Comparison of ENCODE assay signal across 15 cellular contexts in genomic region chr1:6016191-6016865, GRCh38. TPM values are rescaled to one million over a fixed set of nuclear protein-coding genes. Genes with fewer than 3 reads are reported as not detected.
A peak's percentile ranks its signal among the peaks of the same experiment; 100 is the strongest.
DNase-seq lines count a peak whose midpoint lies in the region; ATAC-seq, FAIRE-seq and TF ChIP-seq lines count a peak whose summit lies in the region.
"Had no signal": no experiment of that assay in that cellular context is flagged by ENCODE, and none has a peak within 500 bp of the region (broad histone marks: within the 10 kb centered on the region; RNA-seq: fewer than 3 reads in every experiment).

No MANE protein-coding gene starts in this region.

- in situ Hi-C loops in astrocyte of the spinal cord (cut with HindIII; ENCODE audit: low sequenced_read_pairs) = no loop called here

- H3K4me3 ChIP-seq in astrocyte of the spinal cord (ENCODE audit: low read depth, low read length) = no peak overlapping the region

- TF ChIP-seq CTCF in astrocyte of the spinal cord (IDR thresholded peaks at IDR 0.05; ENCODE audit: low read depth, low read length) = no peak

- H3K9me3 Mint-ChIP-seq in activated CD8-positive, alpha-beta T cell treated with anti-CD3 and anti-CD28 coated beads, Interleukin-2, amount 10 ng/mL, durations not matched to agents 7 days and 5 days (ENCODE audit: insufficient read depth) = no peaks in the 10 kb centered on the region
- H3K9me3 Mint-ChIP-seq: activated naive CD4-positive, alpha-beta T cell treated with anti-CD3 and anti-CD28 coated beads, Interleukin-2, amount 10 ng/mL, durations not matched to agents 7 days and 5 days had no signal

- CTCF ChIA-PET in activated CD8-positive, alpha-beta T cell treated with anti-CD3 and anti-CD28 coated beads, Interleukin-2, amount 10 ng/mL, durations not matched to agents 7 days and 5 days (lab: Charles Lee) = no interaction called here

- DNase-seq in 8988T (peak; percentile 64), HTR-8/SVneo (ENCODE audit: insufficient read length, low spot score) (peak; percentile 69), astrocyte of the spinal cord (ENCODE audit: low read depth, low spot score) (peak; percentile 43), inferior parietal cortex (ENCODE audit: extremely low spot score) (peak; percentile 36), NCI-H2227 treated with DMSO at 0.1 percent for 48 hours (lab: John Stamatoyannopoulos, UW) (no peak), RKO (ENCODE audit: low spot score) (no peak)
- DNase-seq in activated CD8-positive, alpha-beta T cell treated with anti-CD3 and anti-CD28 coated beads, Interleukin-2, amount 10 ng/mL, durations not matched to agents 7 days and 5 days = no peak
- DNase-seq: activated CD4-positive, CD25-positive, alpha-beta regulatory T cell; activated naive CD4-positive, alpha-beta T cell treated with anti-CD3 and anti-CD28 coated beads, Interleukin-2, amount 10 ng/mL, durations not matched to agents 7 days and 5 days; erythroblast; HCEC 1CT; Karpas-422; NCI-H187; occipital lobe had no signal

- no peaks in the 10 kb centered on the region for H3K27me3 Mint-ChIP-seq in activated CD8-positive, alpha-beta T cell treated with anti-CD3 and anti-CD28 coated beads, Interleukin-2, amount 10 ng/mL, durations not matched to agents 7 days and 5 days (ENCODE audit: low read depth)
- H3K27me3 Mint-ChIP-seq: activated naive CD4-positive, alpha-beta T cell treated with anti-CD3 and anti-CD28 coated beads, Interleukin-2, amount 10 ng/mL, durations not matched to agents 7 days and 5 days had no signal

- no peak for FAIRE-seq in HTR-8/SVneo (lab: Jason Lieb, UNC)

- no peak for ATAC-seq in activated CD8-positive, alpha-beta T cell treated with anti-CD3 and anti-CD28 coated beads, Interleukin-2, amount 10 ng/mL, durations not matched to agents 7 days and 5 days
- ATAC-seq in GM18861 (IDR thresholded peaks at IDR 0.05; ENCODE audit: unreplicated experiment) = no peak

- peaks cover 28% of the 10 kb centered on the region for H3K36me3 Mint-ChIP-seq in activated CD8-positive, alpha-beta T cell treated with anti-CD3 and anti-CD28 coated beads, Interleukin-2, amount 10 ng/mL, durations not matched to agents 7 days and 5 days (ENCODE audit: low read depth)

- peaks cover 4% of the 10 kb centered on the region for H3K4me1 Mint-ChIP-seq in activated CD8-positive, alpha-beta T cell treated with anti-CD3 and anti-CD28 coated beads, Interleukin-2, amount 10 ng/mL, durations not matched to agents 7 days and 5 days (ENCODE audit: low read depth)
- H3K4me1 Mint-ChIP-seq: activated naive CD4-positive, alpha-beta T cell treated with anti-CD3 and anti-CD28 coated beads, Interleukin-2, amount 10 ng/mL, durations not matched to agents 7 days and 5 days had no signal

- POLR2A ChIA-PET in activated CD8-positive, alpha-beta T cell treated with anti-CD3 and anti-CD28 coated beads, Interleukin-2, amount 10 ng/mL, durations not matched to agents 7 days and 5 days (lab: Charles Lee) = interaction anchor here (1.0 to 2.4 kb wide), 2 partner anchors 8 to 10 kb away, joined by 3 to 11 read pairs; no protein-coding TSS in a partner anchor

- no peak overlapping the region for H3K4me3 Mint-ChIP-seq in activated CD8-positive, alpha-beta T cell treated with anti-CD3 and anti-CD28 coated beads, Interleukin-2, amount 10 ng/mL, durations not matched to agents 7 days and 5 days
- H3K4me3 Mint-ChIP-seq: activated naive CD4-positive, alpha-beta T cell treated with anti-CD3 and anti-CD28 coated beads, Interleukin-2, amount 10 ng/mL, durations not matched to agents 7 days and 5 days had no signal

- no peak overlapping the region for H3K27ac Mint-ChIP-seq in activated CD8-positive, alpha-beta T cell treated with anti-CD3 and anti-CD28 coated beads, Interleukin-2, amount 10 ng/mL, durations not matched to agents 7 days and 5 days
- H3K27ac Mint-ChIP-seq: activated naive CD4-positive, alpha-beta T cell treated with anti-CD3 and anti-CD28 coated beads, Interleukin-2, amount 10 ng/mL, durations not matched to agents 7 days and 5 days had no signal

RNA-seq across cellular contexts. Expression of gene NPHP4, which starts 24.1 kb away (rescaled TPM):
- 10 to 100 TPM; 15.6 to 17.2 TPM for total RNA-seq in activated CD8-positive, alpha-beta T cell treated with anti-CD3 and anti-CD28 coated beads, Interleukin-2, amount 10 ng/mL, durations not matched to agents 7 days and 5 days

RNA-seq across cellular contexts. Expression of gene KCNAB2, which starts 29.4 kb away (rescaled TPM):
- total RNA-seq in activated CD8-positive, alpha-beta T cell treated with anti-CD3 and anti-CD28 coated beads, Interleukin-2, amount 10 ng/mL, durations not matched to agents 7 days and 5 days = 100 to 1,000 TPM; 343 to 360 TPM

Comparison
In these comparisons a context has a peak if more than half of its experiments do, and no peak if none do; other contexts are left out.
1. DNase-seq: peak in 8988T (single experiment), HTR-8/SVneo (single experiment), astrocyte of the spinal cord (single experiment) and inferior parietal cortex (single experiment); none in activated CD8-positive, alpha-beta T cell treated with anti-CD3 and anti-CD28 coated beads, Interleukin-2, amount 10 ng/mL, durations not matched to agents 7 days and 5 days (single experiment), NCI-H2227 treated with DMSO at 0.1 percent for 48 hours (single experiment) and RKO (single experiment).